In the genomic region with DNA sequence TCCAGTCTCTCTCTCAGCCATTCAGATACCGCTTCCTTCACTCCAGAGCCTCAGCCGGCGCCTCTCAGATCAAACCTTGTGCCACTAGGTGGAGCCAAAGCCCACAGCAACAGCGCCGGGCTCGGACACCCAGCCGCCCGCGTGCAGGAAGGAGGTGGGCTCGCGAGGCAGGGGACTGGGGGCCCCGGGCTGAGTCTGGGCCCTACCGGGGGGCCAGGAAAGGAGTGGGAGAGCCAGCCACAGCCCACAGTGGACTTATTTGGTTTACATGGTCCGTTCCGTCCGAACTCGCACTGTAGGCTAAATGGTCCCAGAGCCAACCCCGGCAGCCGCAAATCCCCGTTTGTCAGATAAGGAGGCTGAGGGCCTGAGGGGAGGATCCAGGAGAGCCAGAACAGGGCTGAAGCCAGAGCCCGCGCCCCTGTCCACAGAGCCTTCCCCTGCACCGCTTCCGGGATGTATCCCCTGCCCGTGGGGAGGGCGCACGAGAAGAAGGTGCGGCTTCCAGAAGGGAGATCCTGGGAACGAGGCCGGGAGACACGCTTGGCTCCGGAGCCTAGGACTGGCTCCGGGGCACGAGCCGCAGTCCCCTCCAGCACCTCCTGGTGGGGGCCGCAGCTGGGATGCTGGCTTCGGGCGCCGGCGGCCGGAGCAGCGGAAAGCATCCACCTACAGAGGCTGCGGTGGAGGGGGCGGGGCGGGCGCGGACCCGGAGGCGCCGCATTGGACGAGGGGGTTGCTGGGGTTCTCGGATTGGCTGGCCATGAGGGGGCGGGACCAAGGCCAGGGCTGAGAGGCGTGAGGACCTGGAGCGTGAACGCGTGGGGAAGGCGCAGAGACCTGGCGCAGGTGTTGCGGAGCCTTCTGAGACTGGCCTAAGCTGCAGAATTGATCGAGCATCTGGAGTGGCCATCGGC, we compare ENCODE assay signal across 8 cellular contexts. TPM values are rescaled to one million over a fixed set of nuclear protein-coding genes. Genes with fewer than 3 reads are reported as not detected.
A peak's percentile ranks its signal among the peaks of the same experiment; 100 is the strongest.
DNase-seq lines count a peak whose midpoint lies in the region; ATAC-seq and TF ChIP-seq lines count a peak whose summit lies in the region.

No MANE protein-coding gene starts in this region.

- intact Hi-C loops in head of caudate nucleus (cut with DNase I) = loop anchor here (5.0 kb wide), 2 partner anchors 258 to 393 kb away; no protein-coding TSS in a partner anchor
- intact Hi-C loops in ovary (cut with DNase I) = loop anchor here in 3 of 4 donors (2.0 to 10.0 kb wide), 5 partner anchors 63 to 393 kb away; no protein-coding TSS in a partner anchor

- H3K27ac ChIP-seq in SK-N-MC = no peak overlapping the region
- peak overlapping the region in 1 of 2 donors; percentile 61 for H3K27ac ChIP-seq in ovary
- peak overlapping the region; percentile 19 for H3K27ac ChIP-seq in thymus (ENCODE audit: low read depth)

- H3K27me3 ChIP-seq in ovary = no peaks in the 10 kb centered on the region
- H3K27me3 ChIP-seq in thymus (ENCODE audit: control insufficient read depth, insufficient read depth) = peaks cover 2% of the 10 kb centered on the region

- TF ChIP-seq CTCF in GM10248 (IDR thresholded peaks at IDR 0.05; ENCODE audit: control extremely low read depth, extremely low read depth, low read depth, missing control alignments) = peak; percentile 96
- TF ChIP-seq CTCF in ovary (IDR thresholded peaks at IDR 0.05) = peak; percentile 73 to 84 (median 81)

- H3K9me3 ChIP-seq in SK-N-MC (ENCODE audit: low read depth, low read length) = no peaks in the 10 kb centered on the region
- no peaks in the 10 kb centered on the region for H3K9me3 ChIP-seq in ovary
- no peaks in the 10 kb centered on the region for H3K9me3 ChIP-seq in thymus (ENCODE audit: control insufficient read depth)

- H3K4me3 ChIP-seq in SK-N-MC = peak overlapping the region; percentile 82
- peak overlapping the region; percentile 57 for H3K4me3 ChIP-seq in ovary
- H3K4me3 ChIP-seq in thymus (ENCODE audit: low read length) = peak overlapping the region; percentile 44

- H3K36me3 ChIP-seq in SK-N-MC (ENCODE audit: insufficient read depth, low read length) = no peaks in the 10 kb centered on the region
- H3K36me3 ChIP-seq in ovary = no peaks in the 10 kb centered on the region
- no peaks in the 10 kb centered on the region for H3K36me3 ChIP-seq in thymus (ENCODE audit: control insufficient read depth, insufficient read depth)

- H3K4me1 ChIP-seq in ovary (ENCODE audit: insufficient read depth) (peaks cover 6% of the 10 kb centered on the region), thymus (ENCODE audit: control insufficient read depth, insufficient read depth, low read length) (peaks cover 2% of the 10 kb centered on the region)

- TF ChIP-seq EP300 in ovary (IDR thresholded peaks at IDR 0.05) = no peak

- TF ChIP-seq POLR2A in ovary (IDR thresholded peaks at IDR 0.05) = peak; percentile 26

- DNase-seq in GM10248 (ENCODE audit: extremely low spot score) (peak; percentile 96), NCI-H1092 (lab: John Stamatoyannopoulos, UW) (peak; percentile 85), SK-N-MC (ENCODE audit: low read depth, low spot score) (peak; percentile 35), head of caudate nucleus (peak; percentile 83 to 96 (median 91)), ovary (peak; percentile 94 to 96 (median 96))
- DNase-seq in activated naive CD4-positive, alpha-beta T cell treated with anti-CD3 and anti-CD28 coated beads, Interleukin-2, amount 50 U/mL, for 16 hours = peak; percentile 97

- peak; percentile 70 for ATAC-seq in HG02610 (IDR thresholded peaks at IDR 0.05; ENCODE audit: unreplicated experiment)

- 0% methylated on average over 41 to 62 of the region's 62 CpGs for WGBS in ovary, 3 donors
- under 1% methylated on average over 62 of the region's 62 CpGs for WGBS in thymus

- POLR2A ChIA-PET in GM10248 (lab: Yijun Ruan, JAX) = interaction anchor here (0.7 kb wide), 1 partner anchor 23 kb away, joined by 4 read pairs; no protein-coding TSS in a partner anchor

- CTCF ChIA-PET in GM10248 (lab: Yijun Ruan, JAX) = interaction anchor here (0.7 to 22.3 kb wide), 35 partner anchors 10 to 576 kb away, joined by 3 to 827 read pairs (median 5); a partner anchor contains a TSS

- no peak overlapping the region for H3K9ac ChIP-seq in SK-N-MC (ENCODE audit: insufficient read length)

RNA-seq across cellular contexts. Expression of a gene that starts 6.5 kb away (rescaled TPM):
- 10 to 100 TPM; 19.9 to 61.3 (median 32.3) TPM for total RNA-seq in ovary
- polyA plus RNA-seq in ovary (1,000 to 10,000 TPM in 1 of 2 donors, 10 to 100 TPM in 1; 30.1 to 1,902 TPM), thymus (1.0 TPM)

RNA-seq across cellular contexts. Expression of a gene that starts 59.8 kb away (rescaled TPM):
- 10 to 100 TPM in 3 of 7 donors, 1 to 10 TPM in 4; 3.2 to 10.1 (median 8.3) TPM for total RNA-seq in ovary
- polyA plus RNA-seq in ovary (10 to 100 TPM in 1 of 2 donors, 1 to 10 TPM in 1; 9.0 to 98.6 TPM), thymus (12.3 TPM)

Comparison
In these comparisons a context has a peak if more than half of its experiments do, and no peak if none do; other contexts are left out.
1. DNase-seq: peak in every context shown above with its lines; median percentile 97 in activated naive CD4-positive, alpha-beta T cell treated with anti-CD3 and anti-CD28 coated beads, Interleukin-2, amount 50 U/mL, for 16 hours; 96 in GM10248; 96 in ovary; 91 in head of caudate nucleus; 85 in NCI-H1092; 35 in SK-N-MC.
2. RNA of a gene that starts 6.5 kb away (polyA plus RNA-seq): 30.1 to 1,902 TPM in ovary; 1.0 TPM in thymus (single experiment); every median in the first group is over 10 times any median in the second.
3. Peak in every context shown above with its lines, with median percentiles within 50 percentile points of each other: H3K4me3 ChIP-seq.